In genomic region chr4:156476359-156476758, GRCh38 we compare ENCODE assay signal across 10 cellular contexts.
DNase-seq lines count a peak whose midpoint lies in the region; ATAC-seq and TF ChIP-seq lines count a peak whose summit lies in the region.
"Had no signal": no experiment of that assay in that cellular context is flagged by ENCODE, and none has a peak within 500 bp of the region (broad histone marks: within the 10 kb centered on the region; RNA-seq: fewer than 3 reads in every experiment).

No MANE protein-coding gene starts in this region.

- H3K27ac Mint-ChIP-seq in HFFc6 (peak overlapping the region; percentile 91), neural progenitor cell (no peak overlapping the region)

- H2AFZ ChIP-seq in neural progenitor cell (replicated peaks), result no peak overlapping the region

- no peaks in the 10 kb centered on the region for H3K79me2 ChIP-seq in neural progenitor cell (ENCODE audit: low read depth)

- DNase-seq in HFFc6 (peak; percentile 98), T1000 (lab: John Stamatoyannopoulos, UW) (peak; percentile 11), foreskin keratinocyte (peak; percentile 97 to 99), thoracic aorta (ENCODE audit: low spot score) (no peak), NCI-H1930 (lab: John Stamatoyannopoulos, UW) (no peak), GOT3 (lab: John Stamatoyannopoulos, UW) (no peak), neural progenitor cell (ENCODE audit: low spot score) (no peak), GM13977 (ENCODE audit: low spot score) (no peak)
- DNase-seq: activated CD4-positive, alpha-beta T cell treated with anti-CD3 and anti-CD28 coated beads, Interleukin-2, amount 50 U/mL, for 48 hours had no signal

- no peaks in the 10 kb centered on the region for H4K20me1 ChIP-seq in neural progenitor cell (ENCODE audit: low read depth)

- no peaks in the 10 kb centered on the region for H3K27me3 Mint-ChIP-seq in HFFc6 (ENCODE audit: insufficient read depth)
- peaks cover 2% of the 10 kb centered on the region for H3K27me3 Mint-ChIP-seq in neural progenitor cell (ENCODE audit: insufficient read depth, low read depth)

- no peaks in the 10 kb centered on the region for H3K27me3 ChIP-seq in foreskin keratinocyte
- no peaks in the 10 kb centered on the region for H3K27me3 ChIP-seq in thoracic aorta (replicated peaks; ENCODE audit: insufficient read depth)
- H3K27me3 ChIP-seq in neural progenitor cell, result no peaks in the 10 kb centered on the region
- H3K27me3 ChIP-seq: neutrophil had no signal

- H3K4me2 ChIP-seq in neural progenitor cell, result no peak overlapping the region

- H3K36me3 Mint-ChIP-seq in HFFc6 (ENCODE audit: low read depth) (peaks cover 10% of the 10 kb centered on the region), neural progenitor cell (no peaks in the 10 kb centered on the region)

- no peaks in the 10 kb centered on the region for H3K9me3 ChIP-seq in thoracic aorta
- H3K9me3 ChIP-seq in neural progenitor cell (ENCODE audit: low read depth), result no peaks in the 10 kb centered on the region
- H3K9me3 ChIP-seq: neutrophil had no signal

- no peak overlapping the region for H3K9ac ChIP-seq in neural progenitor cell

- ATAC-seq in foreskin keratinocyte (peak; percentile 97), thoracic aorta (ENCODE audit: insufficient number of reproducible peaks, low FRiP score, low read depth) (peak; percentile 86)

- H3K4me3 ChIP-seq in thoracic aorta (no peak overlapping the region), neural progenitor cell (no peak overlapping the region)

- in situ Hi-C loops in GM13977 (cut with MboI; ENCODE audit: low pct_unique_long_range_greater_than_20kb, low sequenced_read_pairs, unreplicated experiment), result no loop called here

- peaks cover 11% of the 10 kb centered on the region for H3K4me1 ChIP-seq in foreskin keratinocyte
- H3K4me1 ChIP-seq in thoracic aorta (ENCODE audit: control insufficient read depth in 1 of 2, low read depth in 2 of 2), result peaks cover 0 to 12% of the 10 kb centered on the region in 2 donors
- no peaks in the 10 kb centered on the region for H3K4me1 ChIP-seq in neural progenitor cell

- H3K27ac ChIP-seq in foreskin keratinocyte (peak overlapping the region; percentile 91), thoracic aorta (peak overlapping the region; percentile 40 to 51), neural progenitor cell (no peak overlapping the region)
- H3K27ac ChIP-seq: neutrophil had no signal

- H3K36me3 ChIP-seq in thoracic aorta (no peaks in the 10 kb centered on the region), neural progenitor cell (no peaks in the 10 kb centered on the region)
- H3K36me3 ChIP-seq: neutrophil had no signal

- no peaks in the 10 kb centered on the region for H3F3A ChIP-seq in neural progenitor cell (ENCODE audit: low read depth)

- H3K4me3 Mint-ChIP-seq in HFFc6 (peak overlapping the region; percentile 44), neural progenitor cell (no peak overlapping the region)

- peaks cover 60% of the 10 kb centered on the region for H3K4me1 Mint-ChIP-seq in HFFc6 (ENCODE audit: low read depth)
- H3K4me1 Mint-ChIP-seq in neural progenitor cell, result no peaks in the 10 kb centered on the region

- H3K9me3 Mint-ChIP-seq in HFFc6 (peaks cover 4% of the 10 kb centered on the region; the same call in 1 of the 2 replicates), neural progenitor cell (no peaks in the 10 kb centered on the region)

- TF ChIP-seq CTCF in HFFc6 (IDR thresholded peaks at IDR 0.05) (no peak), foreskin keratinocyte (conservative IDR thresholded peaks at IDR 0.05) (no peak), thoracic aorta (IDR thresholded peaks at IDR 0.05) (no peak), neural progenitor cell (IDR thresholded peaks at IDR 0.05) (no peak), GM13977 (IDR thresholded peaks at IDR 0.05; ENCODE audit: extremely low read depth, insufficient read depth, missing control alignments) (no peak)

Comparison
In these comparisons a context has a peak if more than half of its experiments do, and no peak if none do; other contexts are left out.
1. DNase-seq: peak in HFFc6 (single experiment), T1000 (single experiment) and foreskin keratinocyte (2 of 2); none in thoracic aorta (single experiment), NCI-H1930 (0 of 2), GOT3 (single experiment), neural progenitor cell (single experiment) and GM13977 (single experiment).